In the genomic region with DNA sequence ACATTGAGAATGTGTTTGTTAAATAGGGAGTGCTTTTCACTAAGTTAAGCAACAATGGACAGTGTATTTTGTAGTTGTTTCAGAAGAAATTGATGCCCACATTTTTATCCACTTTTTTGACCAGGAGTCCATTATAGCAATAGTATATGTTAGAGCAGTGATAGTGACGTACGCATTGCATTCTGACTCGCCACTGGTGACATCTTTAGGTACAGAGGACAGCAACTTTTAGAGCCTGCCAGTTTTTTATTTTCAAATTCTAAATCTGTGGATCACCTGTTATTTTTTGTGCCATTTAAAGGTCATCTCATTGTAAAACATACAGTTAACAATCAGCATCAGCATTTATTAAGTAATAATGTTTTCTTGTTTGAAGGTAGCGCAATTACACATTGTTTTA, we compare ENCODE assay signal across 8 cellular contexts. TPM values are rescaled to one million over a fixed set of nuclear protein-coding genes. Genes with fewer than 3 reads are reported as not detected.
DNase-seq lines count a peak whose midpoint lies in the region; ATAC-seq and TF ChIP-seq lines count a peak whose summit lies in the region.

No MANE protein-coding gene starts in this region.

- DNase-seq in MCF 10A (ENCODE audit: unreplicated experiment) (no peak), breast epithelium (ENCODE audit: low spot score in 2 of 2) (no peak), kidney epithelial cell (ENCODE audit: low read depth) (no peak), thoracic aorta (ENCODE audit: low spot score) (no peak), NCI-H187 treated with DMSO at 0.1 percent for 48 hours (lab: John Stamatoyannopoulos, UW) (no peak)
- DNase-seq in activated T-helper 2 cell treated with anti-CD3 and anti-CD28 coated beads, Interferon-gamma antibody, Interleukin-2, Interleukin-4, amounts not matched to agents 10 μg/mL and 5 μg/mL and 100 μg/mL, durations not matched to agents 14 hours and 24 hours and 36 hours (ENCODE audit: low spot score) = no peak

- no peaks in the 10 kb centered on the region for H3K9me3 Mint-ChIP-seq in MCF 10A (ENCODE audit: unreplicated experiment)
- H3K9me3 Mint-ChIP-seq in activated T-helper 2 cell treated with anti-CD3 and anti-CD28 coated beads, Interferon-gamma antibody, Interleukin-2, Interleukin-4, amounts not matched to agents 10 μg/mL and 5 μg/mL and 100 μg/mL, durations not matched to agents 14 hours and 24 hours and 36 hours = no peaks in the 10 kb centered on the region

- H3K4me3 ChIP-seq in breast epithelium (peak overlapping the region in 1 of 3 donors; percentile 87), kidney epithelial cell (ENCODE audit: low read depth, low read length) (peak overlapping the region; percentile 88), thoracic aorta (peak overlapping the region; percentile 96)

- no peak for ATAC-seq in thoracic aorta (ENCODE audit: insufficient number of reproducible peaks, low FRiP score, low read depth)
- no peak for ATAC-seq in GM18502 (IDR thresholded peaks at IDR 0.05; ENCODE audit: poor library complexity, unreplicated experiment)
- ATAC-seq in GM19328 (IDR thresholded peaks at IDR 0.05; ENCODE audit: unreplicated experiment) = no peak

- intact Hi-C loops in MCF 10A (cut with micrococcal nuclease) (no loop called here), breast epithelium (cut with DNase I; ENCODE audit: low total_unique reads) (no loop called here)
- intact Hi-C loops in activated T-helper 2 cell treated with anti-CD3 and anti-CD28 coated beads, Interferon-gamma antibody, Interleukin-2, Interleukin-4, amounts not matched to agents 10 μg/mL and 5 μg/mL and 100 μg/mL, durations not matched to agents 14 hours and 24 hours and 36 hours (cut with micrococcal nuclease) = no loop called here

- H3K4me3 Mint-ChIP-seq in MCF 10A (ENCODE audit: unreplicated experiment) = peak overlapping the region; percentile 95
- H3K4me3 Mint-ChIP-seq in activated T-helper 2 cell treated with anti-CD3 and anti-CD28 coated beads, Interferon-gamma antibody, Interleukin-2, Interleukin-4, amounts not matched to agents 10 μg/mL and 5 μg/mL and 100 μg/mL, durations not matched to agents 14 hours and 24 hours and 36 hours (ENCODE audit: low read depth) = peak overlapping the region; percentile 99

- H3K27ac ChIP-seq in breast epithelium (no peak overlapping the region), thoracic aorta (no peak overlapping the region)

- H3K4me1 ChIP-seq in breast epithelium (no peaks in the 10 kb centered on the region), thoracic aorta (ENCODE audit: control insufficient read depth in 1 of 2, low read depth in 2 of 2) (peaks cover 14 to 20% of the 10 kb centered on the region in 2 donors)

- H3K27ac Mint-ChIP-seq in MCF 10A (ENCODE audit: low read depth, unreplicated experiment) = peak overlapping the region; percentile 86
- no peak overlapping the region for H3K27ac Mint-ChIP-seq in activated T-helper 2 cell treated with anti-CD3 and anti-CD28 coated beads, Interferon-gamma antibody, Interleukin-2, Interleukin-4, amounts not matched to agents 10 μg/mL and 5 μg/mL and 100 μg/mL, durations not matched to agents 14 hours and 24 hours and 36 hours

- H3K27me3 ChIP-seq in breast epithelium (no peaks in the 10 kb centered on the region), kidney epithelial cell (ENCODE audit: control insufficient read depth, insufficient read depth, low read length) (no peaks in the 10 kb centered on the region), thoracic aorta (replicated peaks; ENCODE audit: insufficient read depth) (no peaks in the 10 kb centered on the region)

- H3K27me3 Mint-ChIP-seq in MCF 10A (ENCODE audit: insufficient read depth, unreplicated experiment) = no peaks in the 10 kb centered on the region
- H3K27me3 Mint-ChIP-seq in activated T-helper 2 cell treated with anti-CD3 and anti-CD28 coated beads, Interferon-gamma antibody, Interleukin-2, Interleukin-4, amounts not matched to agents 10 μg/mL and 5 μg/mL and 100 μg/mL, durations not matched to agents 14 hours and 24 hours and 36 hours (ENCODE audit: low read depth) = peaks cover 11% of the 10 kb centered on the region

- POLR2A ChIA-PET in MCF 10A (lab: Yijun Ruan, JAX) = interaction anchor here (0.9 to 5.5 kb wide), 6 partner anchors 12 to 67 kb away, joined by 3 to 50 read pairs (median 5); a partner anchor contains a TSS

- H3K9me3 ChIP-seq in breast epithelium = no peaks in the 10 kb centered on the region
- H3K9me3 ChIP-seq in thoracic aorta = no peaks in the 10 kb centered on the region

- no peak for TF ChIP-seq POLR2A in breast epithelium (IDR thresholded peaks at IDR 0.05)

- CTCF ChIA-PET in MCF 10A (lab: Yijun Ruan, JAX) = no interaction called here

- peaks cover 13% of the 10 kb centered on the region for H3K4me1 Mint-ChIP-seq in MCF 10A (ENCODE audit: insufficient read depth, unreplicated experiment)
- H3K4me1 Mint-ChIP-seq in activated T-helper 2 cell treated with anti-CD3 and anti-CD28 coated beads, Interferon-gamma antibody, Interleukin-2, Interleukin-4, amounts not matched to agents 10 μg/mL and 5 μg/mL and 100 μg/mL, durations not matched to agents 14 hours and 24 hours and 36 hours (ENCODE audit: low read depth) = peaks cover 30% of the 10 kb centered on the region

- H3K36me3 Mint-ChIP-seq in MCF 10A (ENCODE audit: insufficient read depth, unreplicated experiment) = no peaks in the 10 kb centered on the region
- H3K36me3 Mint-ChIP-seq in activated T-helper 2 cell treated with anti-CD3 and anti-CD28 coated beads, Interferon-gamma antibody, Interleukin-2, Interleukin-4, amounts not matched to agents 10 μg/mL and 5 μg/mL and 100 μg/mL, durations not matched to agents 14 hours and 24 hours and 36 hours (ENCODE audit: low read depth) = peaks cover 17% of the 10 kb centered on the region

- no peak for TF ChIP-seq CTCF in MCF 10A (IDR thresholded peaks at IDR 0.05; ENCODE audit: unreplicated experiment)
- no peak for TF ChIP-seq CTCF in breast epithelium (IDR thresholded peaks at IDR 0.05)
- no peak for TF ChIP-seq CTCF in kidney epithelial cell (IDR thresholded peaks at IDR 0.05; ENCODE audit: insufficient read depth, low read length, poor library complexity, severe bottlenecking)
- no peak for TF ChIP-seq CTCF in thoracic aorta (IDR thresholded peaks at IDR 0.05)

- H3K36me3 ChIP-seq in breast epithelium = no peaks in the 10 kb centered on the region
- H3K36me3 ChIP-seq in kidney epithelial cell (ENCODE audit: control insufficient read depth, insufficient read depth, low read length) = no peaks in the 10 kb centered on the region
- no peaks in the 10 kb centered on the region for H3K36me3 ChIP-seq in thoracic aorta

- no TSS peak for BruUV-seq in MCF 10A (replicated peaks; lab: Mats Ljungman, UMichigan)

RNA-seq across cellular contexts. Expression of a gene that starts 1.4 kb away (rescaled TPM):
- total RNA-seq in MCF 10A (2022) (12.2 and 14.7 TPM in 2 replicates), breast epithelium (10 to 100 TPM; 10.4 to 22.4 (median 16.1) TPM), kidney epithelial cell (24.1 and 27.6 TPM in 2 replicates), thoracic aorta (10 to 100 TPM in 1 of 2 donors, 1 to 10 TPM in 1; 6.8 to 17.4 TPM)
- 14.8 and 14.9 TPM in 2 replicates for total RNA-seq in activated T-helper 2 cell treated with anti-CD3 and anti-CD28 coated beads, Interferon-gamma antibody, Interleukin-2, Interleukin-4, amounts not matched to agents 10 μg/mL and 5 μg/mL and 100 μg/mL, durations not matched to agents 14 hours and 24 hours and 36 hours

RNA-seq across cellular contexts. Expression of a gene that starts 49.0 kb away (rescaled TPM):
- total RNA-seq in MCF 10A (2022) (44.4 and 62.3 TPM in 2 replicates), breast epithelium (10 to 100 TPM; 15.8 to 30.1 (median 22.3) TPM), kidney epithelial cell (32.4 and 36.4 TPM in 2 replicates), thoracic aorta (10 to 100 TPM in 1 of 2 donors, 1 to 10 TPM in 1; 9.2 to 26.2 TPM)
- 85.0 and 86.6 TPM in 2 replicates for total RNA-seq in activated T-helper 2 cell treated with anti-CD3 and anti-CD28 coated beads, Interferon-gamma antibody, Interleukin-2, Interleukin-4, amounts not matched to agents 10 μg/mL and 5 μg/mL and 100 μg/mL, durations not matched to agents 14 hours and 24 hours and 36 hours
